1 cellular context compared by ENCODE assay signal in the genomic region with DNA sequence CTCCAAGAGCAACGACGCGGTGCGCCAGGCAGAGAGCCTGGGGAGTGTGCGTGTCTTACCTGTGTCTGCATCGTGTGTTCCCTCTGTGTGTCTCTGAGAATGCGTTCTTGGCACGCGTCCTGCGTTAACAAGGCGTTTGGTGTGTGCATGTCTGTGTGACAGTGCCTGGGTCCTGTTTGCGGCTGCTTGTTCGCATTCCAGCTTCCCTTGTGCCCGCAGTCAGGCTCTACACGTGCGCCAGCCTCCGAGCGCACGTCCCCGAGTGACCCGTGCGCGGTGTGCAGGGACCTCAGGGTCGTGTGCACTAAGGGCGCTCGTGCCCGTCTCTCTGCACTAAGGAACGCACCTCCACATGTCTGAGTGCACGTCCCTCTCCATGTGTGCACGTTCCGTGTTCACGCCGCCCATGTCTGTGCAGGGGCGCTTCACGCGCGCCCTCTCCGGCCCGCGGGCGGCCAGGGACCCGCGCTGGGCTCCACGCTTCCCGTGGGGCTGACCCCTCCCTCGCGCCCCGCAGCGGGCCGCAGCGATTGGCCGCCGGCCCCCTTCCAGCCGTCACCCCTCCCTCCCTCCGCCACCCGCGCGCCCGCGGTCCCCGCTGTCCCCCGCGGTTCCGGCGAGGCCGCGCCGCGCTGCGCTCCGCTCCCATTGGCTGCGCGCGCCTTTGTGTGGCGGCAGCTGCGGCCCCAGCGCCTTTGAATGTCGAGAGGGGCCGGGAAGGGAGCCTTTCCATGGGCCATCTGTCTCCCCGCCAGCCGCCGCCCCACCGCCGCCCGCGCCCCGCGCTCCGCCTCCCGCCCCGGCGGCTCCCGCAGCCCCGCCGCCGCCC.
A peak's percentile ranks its signal among the peaks of the same experiment; 100 is the strongest.
TF ChIP-seq lines count a peak whose summit lies in the region.

No MANE protein-coding gene starts in this region.

TF ChIP-seq in HEK293, 187 proteins besides CTCF, POLR2A, EP300 and RAD21 (continued from another document):
- TF ChIP-seq, protein P1, sequence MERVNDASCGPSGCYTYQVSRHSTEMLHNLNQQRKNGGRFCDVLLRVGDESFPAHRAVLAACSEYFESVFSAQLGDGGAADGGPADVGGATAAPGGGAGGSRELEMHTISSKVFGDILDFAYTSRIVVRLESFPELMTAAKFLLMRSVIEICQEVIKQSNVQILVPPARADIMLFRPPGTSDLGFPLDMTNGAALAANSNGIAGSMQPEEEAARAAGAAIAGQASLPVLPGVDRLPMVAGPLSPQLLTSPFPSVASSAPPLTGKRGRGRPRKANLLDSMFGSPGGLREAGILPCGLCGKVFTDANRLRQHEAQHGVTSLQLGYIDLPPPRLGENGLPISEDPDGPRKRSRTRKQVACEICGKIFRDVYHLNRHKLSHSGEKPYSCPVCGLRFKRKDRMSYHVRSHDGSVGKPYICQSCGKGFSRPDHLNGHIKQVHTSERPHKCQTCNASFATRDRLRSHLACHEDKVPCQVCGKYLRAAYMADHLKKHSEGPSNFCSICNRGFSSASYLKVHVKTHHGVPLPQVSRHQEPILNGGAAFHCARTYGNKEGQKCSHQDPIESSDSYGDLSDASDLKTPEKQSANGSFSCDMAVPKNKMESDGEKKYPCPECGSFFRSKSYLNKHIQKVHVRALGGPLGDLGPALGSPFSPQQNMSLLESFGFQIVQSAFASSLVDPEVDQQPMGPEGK (tag by site-specific recombination; IDR thresholded peaks at IDR 0.05) = no peak
- peak; percentile 69 for TF ChIP-seq ZXDB (tag by site-specific recombination; IDR thresholded peaks at IDR 0.05)
- TF ChIP-seq, protein P2, sequence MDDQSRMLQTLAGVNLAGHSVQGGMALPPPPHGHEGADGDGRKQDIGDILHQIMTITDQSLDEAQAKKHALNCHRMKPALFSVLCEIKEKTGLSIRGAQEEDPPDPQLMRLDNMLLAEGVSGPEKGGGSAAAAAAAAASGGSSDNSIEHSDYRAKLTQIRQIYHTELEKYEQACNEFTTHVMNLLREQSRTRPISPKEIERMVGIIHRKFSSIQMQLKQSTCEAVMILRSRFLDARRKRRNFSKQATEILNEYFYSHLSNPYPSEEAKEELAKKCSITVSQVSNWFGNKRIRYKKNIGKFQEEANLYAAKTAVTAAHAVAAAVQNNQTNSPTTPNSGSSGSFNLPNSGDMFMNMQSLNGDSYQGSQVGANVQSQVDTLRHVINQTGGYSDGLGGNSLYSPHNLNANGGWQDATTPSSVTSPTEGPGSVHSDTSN (CRISPR knock-in tag; IDR thresholded peaks at IDR 0.05) = 0 out of 2 replicates have a peak, but pooled peaks have one; percentile 31
- peak; percentile 92 for TF ChIP-seq ZBTB48 (tag by site-specific recombination; IDR thresholded peaks at IDR 0.05)
- peak; percentile 71 for TF ChIP-seq ZNF501 (tag by site-specific recombination; IDR thresholded peaks at IDR 0.05)
- peak; percentile 86 for TF ChIP-seq ZBTB8A (tag by site-specific recombination; IDR thresholded peaks at IDR 0.05)
- TF ChIP-seq, protein P3, sequence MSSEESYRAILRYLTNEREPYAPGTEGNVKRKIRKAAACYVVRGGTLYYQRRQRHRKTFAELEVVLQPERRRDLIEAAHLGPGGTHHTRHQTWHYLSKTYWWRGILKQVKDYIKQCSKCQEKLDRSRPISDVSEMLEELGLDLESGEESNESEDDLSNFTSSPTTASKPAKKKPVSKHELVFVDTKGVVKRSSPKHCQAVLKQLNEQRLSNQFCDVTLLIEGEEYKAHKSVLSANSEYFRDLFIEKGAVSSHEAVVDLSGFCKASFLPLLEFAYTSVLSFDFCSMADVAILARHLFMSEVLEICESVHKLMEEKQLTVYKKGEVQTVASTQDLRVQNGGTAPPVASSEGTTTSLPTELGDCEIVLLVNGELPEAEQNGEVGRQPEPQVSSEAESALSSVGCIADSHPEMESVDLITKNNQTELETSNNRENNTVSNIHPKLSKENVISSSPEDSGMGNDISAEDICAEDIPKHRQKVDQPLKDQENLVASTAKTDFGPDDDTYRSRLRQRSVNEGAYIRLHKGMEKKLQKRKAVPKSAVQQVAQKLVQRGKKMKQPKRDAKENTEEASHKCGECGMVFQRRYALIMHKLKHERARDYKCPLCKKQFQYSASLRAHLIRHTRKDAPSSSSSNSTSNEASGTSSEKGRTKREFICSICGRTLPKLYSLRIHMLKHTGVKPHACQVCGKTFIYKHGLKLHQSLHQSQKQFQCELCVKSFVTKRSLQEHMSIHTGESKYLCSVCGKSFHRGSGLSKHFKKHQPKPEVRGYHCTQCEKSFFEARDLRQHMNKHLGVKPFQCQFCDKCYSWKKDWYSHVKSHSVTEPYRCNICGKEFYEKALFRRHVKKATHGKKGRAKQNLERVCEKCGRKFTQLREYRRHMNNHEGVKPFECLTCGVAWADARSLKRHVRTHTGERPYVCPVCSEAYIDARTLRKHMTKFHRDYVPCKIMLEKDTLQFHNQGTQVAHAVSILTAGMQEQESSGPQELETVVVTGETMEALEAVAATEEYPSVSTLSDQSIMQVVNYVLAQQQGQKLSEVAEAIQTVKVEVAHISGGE (tag by site-specific recombination; conservative IDR thresholded peaks at IDR 0.05; ENCODE audit: low read depth) = peak; percentile 31; the same call in 1 of the 2 replicates
- peak; percentile 16; the same call in 1 of the 2 replicates for TF ChIP-seq ZIC2 (tag by site-specific recombination; IDR thresholded peaks at IDR 0.05)
- TF ChIP-seq, protein P4, sequence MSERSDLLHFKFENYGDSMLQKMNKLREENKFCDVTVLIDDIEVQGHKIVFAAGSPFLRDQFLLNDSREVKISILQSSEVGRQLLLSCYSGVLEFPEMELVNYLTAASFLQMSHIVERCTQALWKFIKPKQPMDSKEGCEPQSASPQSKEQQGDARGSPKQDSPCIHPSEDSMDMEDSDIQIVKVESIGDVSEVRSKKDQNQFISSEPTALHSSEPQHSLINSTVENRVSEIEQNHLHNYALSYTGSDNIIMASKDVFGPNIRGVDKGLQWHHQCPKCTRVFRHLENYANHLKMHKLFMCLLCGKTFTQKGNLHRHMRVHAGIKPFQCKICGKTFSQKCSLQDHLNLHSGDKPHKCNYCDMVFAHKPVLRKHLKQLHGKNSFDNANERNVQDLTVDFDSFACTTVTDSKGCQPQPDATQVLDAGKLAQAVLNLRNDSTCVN (tag by site-specific recombination; optimal IDR thresholded peaks at IDR 0.05) = peak; percentile 93
- TF ChIP-seq GLIS1 (tag by site-specific recombination; IDR thresholded peaks at IDR 0.05) = peak; percentile 50; the same call in 1 of the 2 replicates
- TF ChIP-seq GLIS2 (tag by site-specific recombination; IDR thresholded peaks at IDR 0.05) = peak; percentile 47
- TF ChIP-seq ZNF114 (tag by site-specific recombination; IDR thresholded peaks at IDR 0.05) = no peak
- TF ChIP-seq ZNF341 (tag by site-specific recombination; IDR thresholded peaks at IDR 0.05; ENCODE audit: low read depth) = 0 out of 2 replicates have a peak, but pooled peaks have one; percentile 23
- TF ChIP-seq, protein P5, sequence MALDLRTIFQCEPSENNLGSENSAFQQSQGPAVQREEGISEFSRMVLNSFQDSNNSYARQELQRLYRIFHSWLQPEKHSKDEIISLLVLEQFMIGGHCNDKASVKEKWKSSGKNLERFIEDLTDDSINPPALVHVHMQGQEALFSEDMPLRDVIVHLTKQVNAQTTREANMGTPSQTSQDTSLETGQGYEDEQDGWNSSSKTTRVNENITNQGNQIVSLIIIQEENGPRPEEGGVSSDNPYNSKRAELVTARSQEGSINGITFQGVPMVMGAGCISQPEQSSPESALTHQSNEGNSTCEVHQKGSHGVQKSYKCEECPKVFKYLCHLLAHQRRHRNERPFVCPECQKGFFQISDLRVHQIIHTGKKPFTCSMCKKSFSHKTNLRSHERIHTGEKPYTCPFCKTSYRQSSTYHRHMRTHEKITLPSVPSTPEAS (tag by site-specific recombination; IDR thresholded peaks at IDR 0.05) = 0 out of 2 replicates have a peak, but pooled peaks have one; percentile 22
- 0 out of 2 replicates have a peak, but pooled peaks have one; percentile 15 for TF ChIP-seq SP7 (tag by site-specific recombination; IDR thresholded peaks at IDR 0.05)
- TF ChIP-seq, protein P6, sequence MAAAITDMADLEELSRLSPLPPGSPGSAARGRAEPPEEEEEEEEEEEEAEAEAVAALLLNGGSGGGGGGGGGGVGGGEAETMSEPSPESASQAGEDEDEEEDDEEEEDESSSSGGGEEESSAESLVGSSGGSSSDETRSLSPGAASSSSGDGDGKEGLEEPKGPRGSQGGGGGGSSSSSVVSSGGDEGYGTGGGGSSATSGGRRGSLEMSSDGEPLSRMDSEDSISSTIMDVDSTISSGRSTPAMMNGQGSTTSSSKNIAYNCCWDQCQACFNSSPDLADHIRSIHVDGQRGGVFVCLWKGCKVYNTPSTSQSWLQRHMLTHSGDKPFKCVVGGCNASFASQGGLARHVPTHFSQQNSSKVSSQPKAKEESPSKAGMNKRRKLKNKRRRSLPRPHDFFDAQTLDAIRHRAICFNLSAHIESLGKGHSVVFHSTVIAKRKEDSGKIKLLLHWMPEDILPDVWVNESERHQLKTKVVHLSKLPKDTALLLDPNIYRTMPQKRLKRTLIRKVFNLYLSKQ (tag by site-specific recombination; IDR thresholded peaks at IDR 0.05; ENCODE audit: borderline replicate concordance) = no peak
- TF ChIP-seq, protein P7, sequence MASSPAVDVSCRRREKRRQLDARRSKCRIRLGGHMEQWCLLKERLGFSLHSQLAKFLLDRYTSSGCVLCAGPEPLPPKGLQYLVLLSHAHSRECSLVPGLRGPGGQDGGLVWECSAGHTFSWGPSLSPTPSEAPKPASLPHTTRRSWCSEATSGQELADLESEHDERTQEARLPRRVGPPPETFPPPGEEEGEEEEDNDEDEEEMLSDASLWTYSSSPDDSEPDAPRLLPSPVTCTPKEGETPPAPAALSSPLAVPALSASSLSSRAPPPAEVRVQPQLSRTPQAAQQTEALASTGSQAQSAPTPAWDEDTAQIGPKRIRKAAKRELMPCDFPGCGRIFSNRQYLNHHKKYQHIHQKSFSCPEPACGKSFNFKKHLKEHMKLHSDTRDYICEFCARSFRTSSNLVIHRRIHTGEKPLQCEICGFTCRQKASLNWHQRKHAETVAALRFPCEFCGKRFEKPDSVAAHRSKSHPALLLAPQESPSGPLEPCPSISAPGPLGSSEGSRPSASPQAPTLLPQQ (tag by site-specific recombination; IDR thresholded peaks at IDR 0.05) = peak; percentile 36; the same call in 1 of the 2 replicates
- TF ChIP-seq ZBTB17 (tag by site-specific recombination; IDR thresholded peaks at IDR 0.05) = no peak
- TF ChIP-seq ZNF777 (tag by site-specific recombination; IDR thresholded peaks at IDR 0.05; ENCODE audit: borderline replicate concordance) = peak; percentile 55; the same call in 1 of the 2 replicates
- TF ChIP-seq KLF8 (tag by site-specific recombination; IDR thresholded peaks at IDR 0.05) = no peak
- TF ChIP-seq ZNF776 (tag by site-specific recombination; IDR thresholded peaks at IDR 0.05; ENCODE audit: borderline replicate concordance) = no peak
- peak; percentile 36; the same call in 1 of the 2 replicates for TF ChIP-seq KLF9 (tag by site-specific recombination; IDR thresholded peaks at IDR 0.05; ENCODE audit: low read depth)
- 0 out of 2 replicates have a peak, but pooled peaks have one; percentile 27 for TF ChIP-seq ZBTB7A (tag by site-specific recombination; IDR thresholded peaks at IDR 0.05; ENCODE audit: low read depth)
- peak; percentile 47; the same call in 1 of the 2 replicates for TF ChIP-seq KLF16 (tag by site-specific recombination; IDR thresholded peaks at IDR 0.05)
- TF ChIP-seq ZFP41 (tag by site-specific recombination; IDR thresholded peaks at IDR 0.05; ENCODE audit: borderline replicate concordance) = no peak
